In the genomic region with DNA sequence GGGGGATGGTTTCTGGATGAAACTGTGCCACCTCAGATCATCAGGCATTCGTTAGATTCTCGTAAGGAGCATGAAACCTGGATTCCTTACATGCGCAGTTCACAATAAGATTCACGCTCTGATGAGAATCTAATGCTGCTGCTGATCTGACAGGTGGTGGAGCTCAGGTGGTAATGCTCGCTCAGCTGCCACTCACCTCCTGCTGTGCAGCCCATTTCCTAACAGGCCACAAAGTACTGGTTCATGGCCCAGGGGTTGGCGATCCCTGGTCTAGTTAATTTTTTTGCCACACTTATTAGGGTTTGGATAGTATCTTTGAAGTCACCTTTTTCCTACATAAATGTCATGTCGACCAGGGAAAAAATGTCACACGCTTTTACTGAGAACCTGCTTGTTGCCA, we compare ENCODE assay signal across 22 cellular contexts.
"Had no signal": no experiment of that assay in that cellular context is flagged by ENCODE, and none has a peak within 500 bp of the region (broad histone marks: within the 10 kb centered on the region; RNA-seq: fewer than 3 reads in every experiment).

No MANE protein-coding gene starts in this region.

- H3K27ac Mint-ChIP-seq: natural killer cell had no signal

- H3K4me1 Mint-ChIP-seq: natural killer cell had no signal

- H3K27me3 ChIP-seq: brain microvascular endothelial cell, colonic mucosa, neutrophil, pancreas, spleen had no signal

- H3K36me3 ChIP-seq: brain microvascular endothelial cell, colonic mucosa, neutrophil, pancreas, spleen had no signal

- H3K9me3 ChIP-seq: colonic mucosa, neutrophil, pancreas, spleen had no signal

- DNase-seq: activated CD4-positive, alpha-beta T cell treated with anti-CD3 and anti-CD28 coated beads, Interleukin-2, amount 50 U/mL, for 1 hour; activated CD4-positive, CD25-positive, alpha-beta regulatory T cell treated with anti-CD3 and anti-CD28 coated beads, Interleukin-2, amount 50 U/mL, for 72 hours; activated CD8-positive, alpha-beta memory T cell treated with anti-CD3 and anti-CD28 coated beads, Interleukin-2, amount 50 U/mL, for 4 hours; activated naive CD4-positive, alpha-beta T cell treated with anti-CD3 and anti-CD28 coated beads, Interleukin-2, amount 50 U/mL, for 16 hours; activated T-cell treated with anti-CD3 and anti-CD28 coated beads, Interleukin-2, amount 50 U/mL, for 4 hours; aorta; brain microvascular endothelial cell; central memory CD4-positive, alpha-beta T cell; colonic mucosa; erythroblast; foreskin melanocyte; hypothalamus; islet precursor cell; natural killer cell; pancreas; spleen; stimulated activated CD4-positive, alpha-beta T cell treated with anti-CD3 and anti-CD28 coated beads, Interleukin-4, amount 100 ng/mL, for 4 hours; stimulated activated naive CD4-positive, alpha-beta T cell; T1000 had no signal

- H3K36me3 Mint-ChIP-seq: natural killer cell had no signal

- ATAC-seq: activated T-cell treated with anti-CD3 and anti-CD28 coated beads, Interleukin-2, amount 50 U/mL, for 4 hours; natural killer cell; sciatic nerve had no signal

- H3K4me1 ChIP-seq: colonic mucosa, pancreas, spleen had no signal

- H3K4me3 Mint-ChIP-seq: activated T-cell treated with anti-CD3 and anti-CD28 coated beads, Interleukin-2, amount 50 U/mL, for 4 hours; natural killer cell had no signal

- H3K4me3 ChIP-seq: colonic mucosa, lung, pancreas, spleen had no signal

- H3K27ac ChIP-seq: brain microvascular endothelial cell, colonic mucosa, neutrophil, pancreas, spleen had no signal
